8 cellular contexts compared by ENCODE assay signal in genomic region chr14:52706724-52707706, GRCh38. TPM values are rescaled to one million over a fixed set of nuclear protein-coding genes. Genes with fewer than 3 reads are reported as not detected.
A peak's percentile ranks its signal among the peaks of the same experiment; 100 is the strongest.
DNase-seq lines count a peak whose midpoint lies in the region; ATAC-seq lines count a peak whose summit lies in the region.

Gene PSMC6, plus strand, starts transcription at chr14:52707200. Its CDS starts 20 bp downstream, at chr14:52707220.

- H4K91ac ChIP-seq in mesenchymal stem cell (ENCODE audit: low read length) = peak within 1 kb of the TSS; percentile 12

- peak; percentile 86 for DNase-seq in COR-L47 (lab: John Stamatoyannopoulos, UW)
- DNase-seq in HT1080 (ENCODE audit: low read depth) = peak; percentile 83
- DNase-seq in NOMO-1 (lab: John Stamatoyannopoulos, UW; ENCODE audit: unreplicated experiment in 2 of 2) = peak; percentile 88 to 89
- peak; percentile 89 to 92 (median 89) for DNase-seq in effector memory CD4-positive, alpha-beta T cell
- peak; percentile 95 for DNase-seq in mesenchymal stem cell
- DNase-seq in stimulated activated CD8-positive, alpha-beta memory T cell treated with anti-CD3 and anti-CD28 coated beads, Interleukin-12 subunit alpha, Interleukin-12 subunit beta, amount 100 ng/mL, for 4 hours (ENCODE audit: low read depth) = peak; percentile 87

- H2BK5ac ChIP-seq in mesenchymal stem cell (ENCODE audit: low read depth, low read length, poor library complexity, severe bottlenecking) = no peak within 1 kb of the TSS

- H3K14ac ChIP-seq in mesenchymal stem cell (ENCODE audit: low read length in 2 of 2) = peak within 1 kb of the TSS in 1 of 2 experiments; percentile 92

- H2BK12ac ChIP-seq in mesenchymal stem cell (ENCODE audit: low read length in 2 of 2) = no peak within 1 kb of the TSS

- CTCF ChIA-PET in activated CD8-positive, alpha-beta memory T cell treated with anti-CD3 and anti-CD28 coated beads for 36 hours (lab: Charles Lee) = no interaction called here

- H3K4me2 ChIP-seq in mesenchymal stem cell (ENCODE audit: low read length, poor library complexity, severe bottlenecking) = peak within 1 kb of the TSS; percentile 68

- peak within 1 kb of the TSS in 1 of 2 experiments; percentile 63 for H3K23ac ChIP-seq in mesenchymal stem cell (ENCODE audit: low read length in 2 of 2)

- H3K9ac ChIP-seq in mesenchymal stem cell (ENCODE audit: low read length) = peak within 1 kb of the TSS; percentile 95

- peak; percentile 94 for ATAC-seq in GM21367 (IDR thresholded peaks at IDR 0.05; ENCODE audit: unreplicated experiment)

- H3K4ac ChIP-seq in mesenchymal stem cell (ENCODE audit: low read depth in 1 of 2, low read length in 2 of 2) = peak within 1 kb of the TSS; percentile 35 to 97

- no peaks in the 10 kb centered on the region for H3K79me1 ChIP-seq in mesenchymal stem cell (replicated peaks; ENCODE audit: low read length, poor library complexity, severe bottlenecking)

- peak within 1 kb of the TSS; percentile 95 for H3K4me3 ChIP-seq in effector memory CD4-positive, alpha-beta T cell (ENCODE audit: insufficient read depth, low read depth, low read length, poor library complexity, severe bottlenecking)
- peak within 1 kb of the TSS; percentile 75 to 93 for H3K4me3 ChIP-seq in mesenchymal stem cell (ENCODE audit: insufficient read depth in 1 of 2, low read depth in 1 of 2, low read length in 2 of 2)

- peak within 1 kb of the TSS; percentile 87 for H3K27ac ChIP-seq in effector memory CD4-positive, alpha-beta T cell (ENCODE audit: insufficient read depth, low read length, poor library complexity, severe bottlenecking)
- H3K27ac ChIP-seq in mesenchymal stem cell (ENCODE audit: low read length, poor library complexity, severe bottlenecking) = peak within 1 kb of the TSS; percentile 78

- peaks cover 26% of the 10 kb centered on the region for H3K36me3 ChIP-seq in effector memory CD4-positive, alpha-beta T cell (ENCODE audit: control insufficient read depth, insufficient read depth, low read length)
- H3K36me3 ChIP-seq in mesenchymal stem cell (ENCODE audit: control insufficient read depth in 1 of 2, insufficient read depth in 2 of 2, low read depth in 1 of 2, low read length in 2 of 2) = peaks cover 2 to 34% of the 10 kb centered on the region in 2 experiments

- H3K27me3 ChIP-seq in effector memory CD4-positive, alpha-beta T cell (replicated peaks; ENCODE audit: control insufficient read depth, insufficient read depth, low read length, poor library complexity, severe bottlenecking) = no peaks in the 10 kb centered on the region
- no peaks in the 10 kb centered on the region for H3K27me3 ChIP-seq in mesenchymal stem cell (ENCODE audit: control insufficient read depth in 1 of 2, insufficient read depth in 1 of 2, low read length in 2 of 2)

- H2AFZ ChIP-seq in mesenchymal stem cell (ENCODE audit: low read depth, low read length) = peak within 1 kb of the TSS; percentile 89

- POLR2A ChIA-PET in activated CD8-positive, alpha-beta memory T cell treated with anti-CD3 and anti-CD28 coated beads for 36 hours (lab: Charles Lee) = interaction anchor here (1.0 to 1.3 kb wide), 2 partner anchors 11 to 23 kb away, joined by 4 to 7 read pairs; partner anchors contain the start of genes ERO1A and STYX

- H3K18ac ChIP-seq in mesenchymal stem cell (ENCODE audit: low read depth in 1 of 2, low read length in 2 of 2) = peak within 1 kb of the TSS; percentile 47 to 75

- H3K4me1 ChIP-seq in effector memory CD4-positive, alpha-beta T cell (ENCODE audit: control insufficient read depth, insufficient read depth, low read length, poor library complexity, severe bottlenecking) = peaks cover 4% of the 10 kb centered on the region
- no peaks in the 10 kb centered on the region for H3K4me1 ChIP-seq in mesenchymal stem cell (ENCODE audit: control insufficient read depth, insufficient read depth, low read depth, low read length)

- WGBS in mesenchymal stem cell = 1% methylated on average over 43 of the region's 43 CpGs

- H2AK5ac ChIP-seq in mesenchymal stem cell (ENCODE audit: low read length, severe bottlenecking) = no peak within 1 kb of the TSS

- H4K8ac ChIP-seq in mesenchymal stem cell (ENCODE audit: low read length) = peak within 1 kb of the TSS; percentile 80

- H3K9me3 ChIP-seq in effector memory CD4-positive, alpha-beta T cell (ENCODE audit: control insufficient read depth, low read length) = no peaks in the 10 kb centered on the region
- no peaks in the 10 kb centered on the region for H3K9me3 ChIP-seq in mesenchymal stem cell (ENCODE audit: control insufficient read depth, low read length)

- H2BK120ac ChIP-seq in mesenchymal stem cell (ENCODE audit: low read depth, low read length) = no peak within 1 kb of the TSS

- no peak within 1 kb of the TSS for H2BK15ac ChIP-seq in mesenchymal stem cell (ENCODE audit: low read depth, poor library complexity, severe bottlenecking)

RNA-seq across cellular contexts. Expression of gene PSMC6, which starts in this region (rescaled TPM):
- 142 and 153 TPM in 2 replicates for total RNA-seq in HT1080 (2014; rRNA removed; shearing (Covaris generic))
- polyA plus RNA-seq in HT1080 (2015; cell fraction: cytosol; rRNA removed) = 99.8 and 112 TPM in 2 replicates
- 172 and 179 TPM in 2 replicates for polyA plus RNA-seq in HT1080 (2015; cell fraction: nucleus; rRNA removed)
- 100 to 1,000 TPM; 118 to 122 TPM for total RNA-seq in activated CD8-positive, alpha-beta memory T cell treated with anti-CD3 and anti-CD28 coated beads for 36 hours
- 62.7 TPM for polyA plus RNA-seq in mesenchymal stem cell (2013, experiment 1 of 2)
- polyA plus RNA-seq in mesenchymal stem cell (2013, experiment 2 of 2) = 66.8 TPM

Comparison
In these comparisons a context has a peak if more than half of its experiments do, and no peak if none do; other contexts are left out.
1. Peak in every context shown above with its lines: DNase-seq, ATAC-seq, H3K4me3 ChIP-seq and H3K27ac ChIP-seq.